7 cellular contexts compared by ENCODE assay signal in the genomic region with DNA sequence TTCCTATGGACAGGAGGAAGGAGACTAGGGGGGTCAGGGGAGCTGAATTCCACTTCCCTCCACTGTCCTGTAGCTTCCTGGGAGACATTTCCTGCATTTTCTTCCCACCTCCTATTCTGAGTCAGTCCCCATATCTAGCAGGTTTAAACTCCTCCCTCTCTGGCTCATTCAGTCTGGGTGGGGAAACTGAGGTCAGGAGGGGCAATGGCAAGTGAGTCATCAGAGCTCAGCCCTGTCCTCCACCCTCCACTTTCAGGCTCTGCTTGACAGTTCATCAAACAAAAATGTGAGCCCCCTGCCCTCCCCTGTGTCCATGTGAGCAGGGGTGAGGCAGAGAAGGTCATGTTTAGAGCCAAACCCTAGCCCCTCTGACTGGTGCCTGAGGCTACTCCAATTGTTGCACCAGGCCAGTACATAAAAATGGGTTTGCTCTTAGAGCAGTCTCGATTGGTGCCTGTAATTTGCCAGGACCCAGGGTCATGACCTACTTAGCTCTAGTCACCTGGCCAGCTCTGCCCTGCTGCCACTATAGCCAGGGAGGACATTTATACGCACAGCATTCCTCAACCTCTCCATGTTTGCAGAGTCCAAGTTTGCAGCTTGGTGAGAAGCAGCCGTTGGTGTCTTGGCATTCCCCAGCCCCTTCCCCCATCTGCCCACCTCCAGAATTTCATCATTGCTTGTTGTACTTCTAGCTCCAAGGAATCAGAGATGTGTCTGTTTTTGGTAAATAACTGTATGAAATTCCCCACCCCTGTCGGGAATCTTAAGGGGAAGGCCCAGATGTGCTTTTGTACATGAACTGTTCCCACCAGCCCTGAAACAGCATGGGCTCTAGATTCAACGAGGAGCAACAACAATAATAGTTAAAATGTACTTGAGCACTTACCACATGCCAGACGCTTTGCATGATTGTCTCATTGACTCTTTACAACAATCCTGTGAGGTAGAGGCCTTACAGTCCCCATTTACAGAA. TPM values are rescaled to one million over a fixed set of nuclear protein-coding genes. Genes with fewer than 3 reads are reported as not detected.
DNase-seq lines count a peak whose midpoint lies in the region; ATAC-seq lines count a peak whose summit lies in the region.
"Had no signal": no experiment of that assay in that cellular context is flagged by ENCODE, and none has a peak within 500 bp of the region (broad histone marks: within the 10 kb centered on the region; RNA-seq: fewer than 3 reads in every experiment).

No MANE protein-coding gene starts in this region.

- peak; percentile 60 for DNase-seq in HS-5 (ENCODE audit: low read depth)
- peak; percentile 22 for DNase-seq in epithelial cell of prostate (ENCODE audit: low read depth, low spot score)
- DNase-seq in sciatic nerve (ENCODE audit: low spot score): no peak
- no peak for DNase-seq in ureter (ENCODE audit: low spot score)
- no peak for DNase-seq in AML-193 (lab: John Stamatoyannopoulos, UW)
- DNase-seq: SIG-M5 had no signal

- intact Hi-C loops in sciatic nerve (cut with DNase I): no loop called here

- ATAC-seq in sciatic nerve (peak; percentile 72), HG03354 (IDR thresholded peaks at IDR 0.05; ENCODE audit: poor library complexity, severe bottlenecking, unreplicated experiment) (no peak)

- H3K27ac ChIP-seq in epithelial cell of prostate: peak overlapping the region; percentile 60

RNA-seq across cellular contexts. Expression of a gene that starts 20.7 kb away (rescaled TPM):
- total RNA-seq in sciatic nerve: 139 TPM
- 104 TPM for total RNA-seq in ureter

RNA-seq across cellular contexts. Expression of a gene that starts 27.1 kb away (rescaled TPM):
- total RNA-seq in sciatic nerve (51.2 TPM), ureter (22.3 TPM)

RNA-seq across cellular contexts. Expression of a gene that starts 27.9 kb away (rescaled TPM):
- 38.7 TPM for total RNA-seq in sciatic nerve
- total RNA-seq in ureter: 36.9 TPM

RNA-seq across cellular contexts. Expression of a gene that starts 28.2 kb away (rescaled TPM):
- total RNA-seq in sciatic nerve (37.2 TPM), ureter (51.8 TPM)

RNA-seq across cellular contexts. Expression of a gene that starts 42.3 kb away (rescaled TPM):
- total RNA-seq in sciatic nerve (1.3 TPM), ureter (1.7 TPM)

Comparison
In these comparisons a context has a peak if more than half of its experiments do, and no peak if none do; other contexts are left out.
1. DNase-seq: peak in HS-5 (single experiment) and epithelial cell of prostate (single experiment); none in sciatic nerve (single experiment), ureter (single experiment) and AML-193 (0 of 2).